Comparison of ENCODE assay signal across 8 cellular contexts in genomic region chr14:103529383-103530365, GRCh38. TPM values are rescaled to one million over a fixed set of nuclear protein-coding genes. Genes with fewer than 3 reads are reported as not detected.
DNase-seq lines count a peak whose midpoint lies in the region; ATAC-seq and TF ChIP-seq lines count a peak whose summit lies in the region.

No MANE protein-coding gene starts in this region.

- POLR2A ChIA-PET in CD4-positive, alpha-beta memory T cell (lab: Charles Lee; ENCODE audit: partially characterized antibody), result interaction anchor here (0.9 to 5.9 kb wide), 9 partner anchors 8 to 210 kb away, joined by 3 to 31 read pairs (median 5); partner anchors contain the start of genes BAG5, CKB and COA8

- no peaks in the 10 kb centered on the region for H3K9me3 Mint-ChIP-seq in CD4-positive, alpha-beta memory T cell
- H3K9me3 Mint-ChIP-seq in effector memory CD8-positive, alpha-beta T cell, result no peaks in the 10 kb centered on the region
- H3K9me3 Mint-ChIP-seq in neural progenitor cell, result no peaks in the 10 kb centered on the region

- peaks cover 30% of the 10 kb centered on the region for H3K4me1 ChIP-seq in CD4-positive, alpha-beta memory T cell (ENCODE audit: insufficient read depth, low read length)
- no peaks in the 10 kb centered on the region for H3K4me1 ChIP-seq in MM.1S (ENCODE audit: low read length)
- H3K4me1 ChIP-seq in neural progenitor cell, result peaks cover 17% of the 10 kb centered on the region

- H3K9me3 ChIP-seq in CD4-positive, alpha-beta memory T cell (ENCODE audit: control insufficient read depth in 1 of 2, low read length in 2 of 2), result no peaks in the 10 kb centered on the region
- no peaks in the 10 kb centered on the region for H3K9me3 ChIP-seq in MM.1S (replicated peaks; ENCODE audit: insufficient read depth, low read length)
- H3K9me3 ChIP-seq in neural progenitor cell (ENCODE audit: low read depth), result no peaks in the 10 kb centered on the region

- H3K4me2 ChIP-seq in MM.1S (ENCODE audit: low read depth, low read length), result peak overlapping the region; percentile 83
- peak overlapping the region; percentile 93 for H3K4me2 ChIP-seq in neural progenitor cell

- H3F3A ChIP-seq in MM.1S (ENCODE audit: insufficient read depth, low read length) (no peaks in the 10 kb centered on the region), neural progenitor cell (ENCODE audit: low read depth) (peaks cover 1% of the 10 kb centered on the region)

- no peak for TF ChIP-seq CTCF in MM.1S (IDR thresholded peaks at IDR 0.05; ENCODE audit: low read length)
- TF ChIP-seq CTCF in neural progenitor cell (IDR thresholded peaks at IDR 0.05), result no peak

- no peaks in the 10 kb centered on the region for H3K27me3 Mint-ChIP-seq in CD4-positive, alpha-beta memory T cell
- H3K27me3 Mint-ChIP-seq in effector memory CD8-positive, alpha-beta T cell, result no peaks in the 10 kb centered on the region
- H3K27me3 Mint-ChIP-seq in neural progenitor cell (ENCODE audit: insufficient read depth, low read depth), result peaks cover 4% of the 10 kb centered on the region

- H3K27me3 ChIP-seq in CD4-positive, alpha-beta memory T cell (ENCODE audit: insufficient read depth, low read length), result no peaks in the 10 kb centered on the region
- H3K27me3 ChIP-seq in MM.1S (replicated peaks; ENCODE audit: insufficient read depth, low read length) (no peaks in the 10 kb centered on the region), neural progenitor cell (peaks cover 2% of the 10 kb centered on the region)

- CTCF ChIA-PET in CD4-positive, alpha-beta memory T cell (lab: Charles Lee; ENCODE audit: partially characterized antibody), result interaction anchor here (1.4 to 2.4 kb wide), 4 partner anchors 9 to 99 kb away, joined by 3 to 12 read pairs (median 6); partner anchors contain the start of gene KLC1

- DNase-seq in CD4-positive, alpha-beta memory T cell, result no peak
- DNase-seq in MM.1S (no peak), neural progenitor cell (ENCODE audit: low spot score) (no peak), NCI-H187 (lab: John Stamatoyannopoulos, UW) (no peak), NCI-H446 (lab: John Stamatoyannopoulos, UW) (no peak)
- DNase-seq in effector memory CD8-positive, alpha-beta T cell, result peak in 1 of 3 experiments; percentile 19
- no peak for DNase-seq in stimulated activated naive CD4-positive, alpha-beta T cell (lab: John Stamatoyannopoulos, UW)

- intact Hi-C loops in CD4-positive, alpha-beta memory T cell (cut with micrococcal nuclease), result loop anchor here (1.0 to 2.0 kb wide), 2 partner anchors 8 to 33 kb away; partner anchors contain the start of genes BAG5 and COA8

- peak overlapping the region; percentile 70; the same call in 1 of the 2 replicates for H2AFZ ChIP-seq in MM.1S (ENCODE audit: low read length)
- peak overlapping the region; percentile 60 for H2AFZ ChIP-seq in neural progenitor cell (replicated peaks)

- H4K20me1 ChIP-seq in MM.1S (ENCODE audit: insufficient read depth, low read length) (no peaks in the 10 kb centered on the region), neural progenitor cell (ENCODE audit: low read depth) (peaks cover 28% of the 10 kb centered on the region)

- H3K9me2 ChIP-seq in MM.1S (replicated peaks; ENCODE audit: insufficient read depth, low read length), result no peaks in the 10 kb centered on the region

- H3K79me2 ChIP-seq in MM.1S (ENCODE audit: low read length) (peaks cover 31% of the 10 kb centered on the region), neural progenitor cell (ENCODE audit: low read depth) (peaks cover 17% of the 10 kb centered on the region)

- H3K4me3 Mint-ChIP-seq in CD4-positive, alpha-beta memory T cell, result peak overlapping the region; percentile 91 to 96 (median 93)
- peak overlapping the region; percentile 91 to 94 for H3K4me3 Mint-ChIP-seq in effector memory CD8-positive, alpha-beta T cell
- H3K4me3 Mint-ChIP-seq in neural progenitor cell, result peak overlapping the region; percentile 96

- H3K27ac Mint-ChIP-seq in CD4-positive, alpha-beta memory T cell, result peak overlapping the region; percentile 92 to 97 (median 95)
- peak overlapping the region; percentile 93 to 96 for H3K27ac Mint-ChIP-seq in effector memory CD8-positive, alpha-beta T cell
- no peak overlapping the region for H3K27ac Mint-ChIP-seq in neural progenitor cell

- H3K36me3 Mint-ChIP-seq in CD4-positive, alpha-beta memory T cell, result peaks cover 0 to 2% of the 10 kb centered on the region in 2 donors
- H3K36me3 Mint-ChIP-seq in effector memory CD8-positive, alpha-beta T cell (ENCODE audit: insufficient read depth), result peaks cover 29% of the 10 kb centered on the region
- no peaks in the 10 kb centered on the region for H3K36me3 Mint-ChIP-seq in neural progenitor cell

- H3K4me1 Mint-ChIP-seq in CD4-positive, alpha-beta memory T cell, result peaks cover 17 to 47% (median 26%) of the 10 kb centered on the region in 4 donors
- peaks cover 13 to 34% of the 10 kb centered on the region in 2 donors for H3K4me1 Mint-ChIP-seq in effector memory CD8-positive, alpha-beta T cell (ENCODE audit: low read depth in 2 of 2)
- peaks cover 38% of the 10 kb centered on the region for H3K4me1 Mint-ChIP-seq in neural progenitor cell

- H3K27ac ChIP-seq in CD4-positive, alpha-beta memory T cell (ENCODE audit: low read depth, low read length), result peak overlapping the region; percentile 76
- no peak overlapping the region for H3K27ac ChIP-seq in MM.1S (ENCODE audit: low read length)
- H3K27ac ChIP-seq in neural progenitor cell, result no peak overlapping the region

- ATAC-seq in effector memory CD8-positive, alpha-beta T cell (replicated peaks), result no peak
- no peak for ATAC-seq in GM18498 (IDR thresholded peaks at IDR 0.05; ENCODE audit: unreplicated experiment)

- H3K36me3 ChIP-seq in CD4-positive, alpha-beta memory T cell (ENCODE audit: insufficient read depth, low read length), result no peaks in the 10 kb centered on the region
- H3K36me3 ChIP-seq in MM.1S (replicated peaks; ENCODE audit: insufficient read depth, low read length), result no peaks in the 10 kb centered on the region
- H3K36me3 ChIP-seq in neural progenitor cell, result no peaks in the 10 kb centered on the region

- peak overlapping the region; percentile 56 to 93 for H3K4me3 ChIP-seq in CD4-positive, alpha-beta memory T cell (ENCODE audit: low read length in 2 of 2)
- peak overlapping the region; percentile 85 for H3K4me3 ChIP-seq in MM.1S (ENCODE audit: low read length)
- H3K4me3 ChIP-seq in neural progenitor cell, result peak overlapping the region; percentile 88

- H3K9ac ChIP-seq in MM.1S (ENCODE audit: low read length), result peak overlapping the region; percentile 78
- H3K9ac ChIP-seq in neural progenitor cell, result peak overlapping the region; percentile 31

RNA-seq across cellular contexts. Expression of gene TRMT61A, which starts 0.7 kb away (rescaled TPM):
- total RNA-seq in CD4-positive, alpha-beta memory T cell, result 10 to 100 TPM; 14.0 TPM
- polyA plus RNA-seq in CD4-positive, alpha-beta memory T cell, result 1 to 10 TPM; 4.6 to 9.3 TPM
- total RNA-seq in neural progenitor cell (ENCODE audit: low replicate concordance), result 1.2 and 5.6 TPM in 2 replicates

RNA-seq across cellular contexts. Expression of gene CKB, which starts 7.0 kb away (rescaled TPM):
- total RNA-seq in CD4-positive, alpha-beta memory T cell, result 1 to 10 TPM; 2.8 to 3.0 TPM
- 1 to 10 TPM; 2.0 to 2.1 TPM for polyA plus RNA-seq in CD4-positive, alpha-beta memory T cell
- total RNA-seq in neural progenitor cell (ENCODE audit: low replicate concordance), result 54.2 and 173 TPM in 2 replicates

RNA-seq across cellular contexts. Expression of gene BAG5, which starts 32.8 kb away (rescaled TPM):
- total RNA-seq in CD4-positive, alpha-beta memory T cell, result 10 to 100 TPM; 37.0 to 37.1 TPM
- 10 to 100 TPM; 33.1 to 39.5 TPM for polyA plus RNA-seq in CD4-positive, alpha-beta memory T cell
- total RNA-seq in neural progenitor cell (ENCODE audit: low replicate concordance), result 19.4 and 59.9 TPM in 2 replicates

RNA-seq across cellular contexts. Expression of gene COA8, which starts 33.1 kb away (rescaled TPM):
- total RNA-seq in CD4-positive, alpha-beta memory T cell, result 10 to 100 TPM; 26.1 to 29.2 TPM
- polyA plus RNA-seq in CD4-positive, alpha-beta memory T cell, result 10 to 100 TPM; 52.9 to 63.9 TPM
- total RNA-seq in neural progenitor cell (ENCODE audit: low replicate concordance), result 38.6 and 72.3 TPM in 2 replicates

Comparison
In these comparisons a context has a peak if more than half of its experiments do, and no peak if none do; other contexts are left out.
1. RNA of gene CKB, which starts 7.0 kb away (total RNA-seq): 54.2 to 173 TPM in neural progenitor cell; 2.8 to 3.0 TPM in CD4-positive, alpha-beta memory T cell; every median in the first group is over 10 times any median in the second.
2. Peak in every context shown above with its lines, with median percentiles within 50 percentile points of each other: H3K4me3 ChIP-seq and H3K4me3 Mint-ChIP-seq.